ENCODE assay signal across 9 cellular contexts in the genomic region with DNA sequence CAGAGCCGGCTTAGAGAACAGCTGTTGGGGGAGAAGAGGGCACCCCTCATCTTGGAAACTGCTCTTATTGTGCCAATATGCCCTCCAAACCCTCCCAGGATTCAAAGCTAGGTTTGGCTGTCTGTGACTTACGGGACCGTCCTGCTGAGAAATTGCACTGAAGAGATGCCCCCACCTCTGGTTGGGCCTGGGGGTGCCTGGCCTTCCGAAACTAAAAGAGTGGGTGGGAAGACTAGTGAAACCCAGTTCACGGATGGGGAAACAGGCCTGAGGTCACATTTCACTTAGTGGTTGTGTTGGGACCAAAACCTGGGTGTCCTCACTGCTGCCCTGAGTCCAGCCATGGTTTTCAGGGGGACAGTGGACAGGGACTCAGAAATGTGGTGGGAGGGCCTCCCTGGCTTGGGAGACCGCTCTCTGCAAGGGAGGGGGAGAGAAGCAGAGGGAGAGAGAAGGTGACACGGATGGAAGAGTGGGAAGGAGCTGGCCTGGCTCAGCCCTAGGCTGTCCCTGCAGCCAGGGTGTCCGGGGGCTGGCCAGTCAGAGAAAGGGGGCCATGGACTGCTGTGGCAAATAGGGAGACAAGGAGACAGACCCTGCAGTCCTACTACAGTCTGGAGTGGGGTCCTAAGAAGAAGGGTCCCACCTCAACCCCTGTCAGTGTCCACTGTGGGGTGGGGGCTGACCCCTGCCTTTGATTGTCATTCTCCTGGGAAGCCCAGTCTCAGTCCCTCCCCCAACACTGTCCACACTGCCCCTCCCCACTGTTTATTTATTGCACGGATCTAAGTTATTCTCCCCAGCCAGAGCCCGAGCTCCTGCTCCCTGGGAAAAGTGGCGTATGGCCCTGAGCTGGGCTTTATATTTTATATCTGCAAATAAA. TPM values are rescaled to one million over a fixed set of nuclear protein-coding genes. Genes with fewer than 3 reads are reported as not detected.
DNase-seq lines count a peak whose midpoint lies in the region; ATAC-seq and TF ChIP-seq lines count a peak whose summit lies in the region.
"Had no signal": no experiment of that assay in that cellular context is flagged by ENCODE, and none has a peak within 500 bp of the region (broad histone marks: within the 10 kb centered on the region; RNA-seq: fewer than 3 reads in every experiment).

No MANE protein-coding gene starts in this region.

- H3K27me3 ChIP-seq in stomach, result no peaks in the 10 kb centered on the region
- no peaks in the 10 kb centered on the region for H3K27me3 ChIP-seq in MG63

- ATAC-seq in T-cell (replicated peaks in 1 of 4), result no peak
- ATAC-seq in omental fat pad (ENCODE audit: low FRiP score), result no peak

- no peak for TF ChIP-seq POLR2A in stomach (IDR thresholded peaks at IDR 0.05)

- peaks cover 32% of the 10 kb centered on the region for H3K4me1 Mint-ChIP-seq in activated CD4-positive, alpha-beta T cell treated with anti-CD3 and anti-CD28 coated beads, Interleukin-2, amount 10 ng/mL, durations not matched to agents 7 days and 5 days
- H3K4me1 Mint-ChIP-seq in T-cell, result peaks cover 28 to 40% (median 35%) of the 10 kb centered on the region in 3 donors
- H3K4me1 Mint-ChIP-seq in immature natural killer cell, result peaks cover 44 to 53% of the 10 kb centered on the region in 2 donors

- TF ChIP-seq EP300 in stomach (IDR thresholded peaks at IDR 0.05), result no peak

- H3K4me3 Mint-ChIP-seq in activated CD4-positive, alpha-beta T cell treated with anti-CD3 and anti-CD28 coated beads, Interleukin-2, amount 10 ng/mL, durations not matched to agents 7 days and 5 days, result peak overlapping the region; percentile 16
- H3K4me3 Mint-ChIP-seq in T-cell (peak overlapping the region in 2 of 3 donors; percentile 34 to 58), immature natural killer cell (peak overlapping the region in 4 of 5 donors; percentile 36 to 49 (median 44))

- H3K27ac ChIP-seq in stomach, result peak overlapping the region in 4 of 5 donors; percentile 0 to 77 (median 48)

- H3K27me3 Mint-ChIP-seq in activated CD4-positive, alpha-beta T cell treated with anti-CD3 and anti-CD28 coated beads, Interleukin-2, amount 10 ng/mL, durations not matched to agents 7 days and 5 days, result peaks cover 4% of the 10 kb centered on the region
- H3K27me3 Mint-ChIP-seq in T-cell (no peaks in the 10 kb centered on the region), immature natural killer cell (ENCODE audit: low read depth in 3 of 3) (peaks cover 55 to 67% (median 63%) of the 10 kb centered on the region in 3 donors)

- DNase-seq in activated CD4-positive, alpha-beta T cell treated with anti-CD3 and anti-CD28 coated beads, Interleukin-2, amount 10 ng/mL, durations not matched to agents 7 days and 5 days, result no peak
- no peak for DNase-seq in activated CD4-positive, alpha-beta T cell treated with anti-CD3 and anti-CD28 coated beads for 4 hours
- DNase-seq in T-cell (no peak), immature natural killer cell (peak in 1 of 3 donors; percentile 4), stomach (no peak), omental fat pad (ENCODE audit: low spot score) (no peak), NCI-H510A treated with DMSO at 0.1 percent for 48 hours (lab: John Stamatoyannopoulos, UW) (no peak), MG63 (no peak)
- DNase-seq: NCI-H187 treated with DMSO at 0.1 percent for 48 hours had no signal

- POLR2A ChIA-PET in activated CD4-positive, alpha-beta T cell treated with anti-CD3 and anti-CD28 coated beads, Interleukin-2, amount 10 ng/mL, durations not matched to agents 7 days and 5 days (lab: Charles Lee), result no interaction called here
- POLR2A ChIA-PET in T-cell (lab: Charles Lee), result interaction anchor here in 1 of 2 donors (1.3 kb wide), 1 partner anchor 14 kb away, joined by 4 read pairs; a partner anchor contains a TSS

- peaks cover 0 to 40% (median 20%) of the 10 kb centered on the region in 4 donors for H3K36me3 ChIP-seq in stomach
- H3K36me3 ChIP-seq in MG63, result peaks cover 49% of the 10 kb centered on the region

- H3K4me1 ChIP-seq in stomach, result peaks cover 37 to 74% (median 43%) of the 10 kb centered on the region in 4 donors

- CTCF ChIA-PET in activated CD4-positive, alpha-beta T cell treated with anti-CD3 and anti-CD28 coated beads, Interleukin-2, amount 10 ng/mL, durations not matched to agents 7 days and 5 days (lab: Charles Lee), result interaction anchor here (1.3 kb wide), 3 partner anchors 8 to 15 kb away, joined by 3 to 5 read pairs (median 3); no protein-coding TSS in a partner anchor
- CTCF ChIA-PET in T-cell (lab: Charles Lee), result interaction anchor here in 1 of 2 donors (0.6 kb wide), 1 partner anchor 35 kb away, joined by 3 read pairs; no protein-coding TSS in a partner anchor

- no peak for TF ChIP-seq CTCF in stomach (IDR thresholded peaks at IDR 0.05)
- TF ChIP-seq CTCF in omental fat pad (IDR thresholded peaks at IDR 0.05), result no peak

- H3K9me3 ChIP-seq in stomach (no peaks in the 10 kb centered on the region), MG63 (no peaks in the 10 kb centered on the region)

- H3K27ac Mint-ChIP-seq in activated CD4-positive, alpha-beta T cell treated with anti-CD3 and anti-CD28 coated beads, Interleukin-2, amount 10 ng/mL, durations not matched to agents 7 days and 5 days, result peak overlapping the region; percentile 75
- peak overlapping the region; percentile 36 to 48 for H3K27ac Mint-ChIP-seq in T-cell
- H3K27ac Mint-ChIP-seq in immature natural killer cell, result peak overlapping the region; percentile 43 to 85 (median 68)

- intact Hi-C loops in stomach (cut with DNase I; ENCODE audit: low total_unique reads), result no loop called here

- no peak overlapping the region for H3K4me3 ChIP-seq in stomach
- H3K4me3 ChIP-seq in MG63, result no peak overlapping the region

- H3K9me3 Mint-ChIP-seq in activated CD4-positive, alpha-beta T cell treated with anti-CD3 and anti-CD28 coated beads, Interleukin-2, amount 10 ng/mL, durations not matched to agents 7 days and 5 days, result no peaks in the 10 kb centered on the region
- H3K9me3 Mint-ChIP-seq in T-cell, result no peaks in the 10 kb centered on the region
- no peaks in the 10 kb centered on the region for H3K9me3 Mint-ChIP-seq in immature natural killer cell

- H3K36me3 Mint-ChIP-seq in activated CD4-positive, alpha-beta T cell treated with anti-CD3 and anti-CD28 coated beads, Interleukin-2, amount 10 ng/mL, durations not matched to agents 7 days and 5 days (ENCODE audit: low read depth), result peaks cover 8% of the 10 kb centered on the region
- H3K36me3 Mint-ChIP-seq in T-cell, result no peaks in the 10 kb centered on the region
- H3K36me3 Mint-ChIP-seq in immature natural killer cell, result peaks cover 5 to 16% (median 7%) of the 10 kb centered on the region in 3 donors

- 76 to 86% (median 78%) methylated on average over 11 of the region's 11 CpGs for WGBS in stomach, 5 donors

RNA-seq across cellular contexts. Expression of a gene that starts 13.6 kb away (rescaled TPM):
- 1 to 10 TPM; 4.7 to 5.0 TPM for total RNA-seq in activated CD4-positive, alpha-beta T cell treated with anti-CD3 and anti-CD28 coated beads, Interleukin-2, amount 10 ng/mL, durations not matched to agents 7 days and 5 days
- total RNA-seq in T-cell (10 to 100 TPM in 2 of 5 donors, 1 to 10 TPM in 3; 6.5 to 49.9 (median 9.6) TPM), stomach (100 to 1,000 TPM in 2 of 5 donors, 10 to 100 TPM in 1, 1 to 10 TPM in 1, under 1 TPM in 1; 0.58 to 130 (median 58.9) TPM), omental fat pad (100 to 1,000 TPM in 3 of 4 donors, 10 to 100 TPM in 1; 73.9 to 334 (median 202) TPM)
- polyA plus RNA-seq in immature natural killer cell (10 to 100 TPM in 2 of 3 donors, 1 to 10 TPM in 1; 8.1 to 20.8 (median 15.2) TPM), stomach (10 to 100 TPM; 16.0 to 65.7 (median 35.7) TPM)
- 15.8 and 22.0 TPM in 2 replicates for total RNA-seq in MG63 (2014; rRNA removed; shearing (Covaris generic); ENCODE audit: low replicate concordance)

RNA-seq across cellular contexts. Expression of a gene that starts 33.8 kb away (rescaled TPM):
- 10 to 100 TPM; 65.0 to 72.0 TPM for total RNA-seq in activated CD4-positive, alpha-beta T cell treated with anti-CD3 and anti-CD28 coated beads, Interleukin-2, amount 10 ng/mL, durations not matched to agents 7 days and 5 days
- total RNA-seq in T-cell (100 to 1,000 TPM in 4 of 5 donors, 10 to 100 TPM in 1; 93.6 to 197 (median 162) TPM), stomach (10 to 100 TPM; 24.0 to 68.3 (median 30.0) TPM), omental fat pad (10 to 100 TPM; 30.8 to 58.5 (median 45.1) TPM)
- polyA plus RNA-seq in immature natural killer cell (10 to 100 TPM in 1 of 3 donors, 1 to 10 TPM in 2; 3.3 to 11.4 (median 4.2) TPM), stomach (10 to 100 TPM in 2 of 3 donors, 1 to 10 TPM in 1; 6.0 to 24.8 (median 11.8) TPM)
- total RNA-seq in MG63 (2014; rRNA removed; shearing (Covaris generic); ENCODE audit: low replicate concordance), result 2.7 and 3.1 TPM in 2 replicates

RNA-seq across cellular contexts. Expression of a gene that starts 57.4 kb away (rescaled TPM):
- total RNA-seq in activated CD4-positive, alpha-beta T cell treated with anti-CD3 and anti-CD28 coated beads, Interleukin-2, amount 10 ng/mL, durations not matched to agents 7 days and 5 days, result 10 to 100 TPM; 33.8 to 34.5 TPM
- 10 to 100 TPM; 30.8 to 41.3 (median 35.8) TPM for total RNA-seq in T-cell
- 10 to 100 TPM; 12.1 to 50.7 (median 30.3) TPM for polyA plus RNA-seq in immature natural killer cell
- 100 to 1,000 TPM in 1 of 5 donors, 10 to 100 TPM in 4; 27.0 to 110 (median 75.9) TPM for total RNA-seq in stomach
- 10 to 100 TPM in 2 of 3 donors, 1 to 10 TPM in 1; 10.0 to 13.8 (median 10.8) TPM for polyA plus RNA-seq in stomach
- total RNA-seq in omental fat pad, result 10 to 100 TPM; 41.2 to 86.4 (median 48.6) TPM
- 18.6 and 20.4 TPM in 2 replicates for total RNA-seq in MG63 (2014; rRNA removed; shearing (Covaris generic); ENCODE audit: low replicate concordance)
